1 cellular context compared by ENCODE assay signal in genomic region chr11:67391304-67392181, GRCh38.
TF ChIP-seq lines count a peak whose summit lies in the region.

TSS of gene RAD9A (plus strand) at chr11:67391986. CDS start at chr11:67392045, 59 bp downstream.

TF ChIP-seq in K562, 482 proteins besides CTCF, POLR2A, EP300 and RAD21 (continued from another document and continues in another):
- TF ChIP-seq, protein P1, sequence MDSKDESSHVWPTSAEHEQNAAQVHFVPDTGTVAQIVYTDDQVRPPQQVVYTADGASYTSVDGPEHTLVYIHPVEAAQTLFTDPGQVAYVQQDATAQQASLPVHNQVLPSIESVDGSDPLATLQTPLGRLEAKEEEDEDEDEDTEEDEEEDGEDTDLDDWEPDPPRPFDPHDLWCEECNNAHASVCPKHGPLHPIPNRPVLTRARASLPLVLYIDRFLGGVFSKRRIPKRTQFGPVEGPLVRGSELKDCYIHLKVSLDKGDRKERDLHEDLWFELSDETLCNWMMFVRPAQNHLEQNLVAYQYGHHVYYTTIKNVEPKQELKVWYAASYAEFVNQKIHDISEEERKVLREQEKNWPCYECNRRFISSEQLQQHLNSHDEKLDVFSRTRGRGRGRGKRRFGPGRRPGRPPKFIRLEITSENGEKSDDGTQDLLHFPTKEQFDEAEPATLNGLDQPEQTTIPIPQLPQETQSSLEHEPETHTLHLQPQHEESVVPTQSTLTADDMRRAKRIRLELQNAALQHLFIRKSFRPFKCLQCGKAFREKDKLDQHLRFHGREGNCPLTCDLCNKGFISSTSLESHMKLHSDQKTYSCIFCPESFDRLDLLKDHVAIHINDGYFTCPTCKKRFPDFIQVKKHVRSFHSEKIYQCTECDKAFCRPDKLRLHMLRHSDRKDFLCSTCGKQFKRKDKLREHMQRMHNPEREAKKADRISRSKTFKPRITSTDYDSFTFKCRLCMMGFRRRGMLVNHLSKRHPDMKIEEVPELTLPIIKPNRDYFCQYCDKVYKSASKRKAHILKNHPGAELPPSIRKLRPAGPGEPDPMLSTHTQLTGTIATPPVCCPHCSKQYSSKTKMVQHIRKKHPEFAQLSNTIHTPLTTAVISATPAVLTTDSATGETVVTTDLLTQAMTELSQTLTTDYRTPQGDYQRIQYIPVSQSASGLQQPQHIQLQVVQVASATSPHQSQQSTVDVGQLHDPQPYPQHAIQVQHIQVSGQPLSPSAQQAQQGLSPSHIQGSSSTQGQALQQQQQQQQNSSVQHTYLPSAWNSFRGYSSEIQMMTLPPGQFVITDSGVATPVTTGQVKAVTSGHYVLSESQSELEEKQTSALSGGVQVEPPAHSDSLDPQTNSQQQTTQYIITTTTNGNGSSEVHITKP (IDR thresholded peaks at IDR 0.05; ENCODE audit: partially characterized antibody), result no peak
- peak; percentile 94 to 98; a peak in 3 of 4 replicates for TF ChIP-seq SIN3A (IDR thresholded peaks at IDR 0.05; ENCODE audit: borderline replicate concordance in 2 of 2, control insufficient read depth in 1 of 2, low read depth in 2 of 2, low read length in 2 of 2)
- TF ChIP-seq TARDBP (IDR thresholded peaks at IDR 0.05), result peak; percentile 50; the same call in 1 of the 2 replicates
- TF ChIP-seq ZNF707 (CRISPR knock-in tag; conservative IDR thresholded peaks at IDR 0.05), result no peak
- peak; percentile 100 for TF ChIP-seq TOE1 (IDR thresholded peaks at IDR 0.05; ENCODE audit: borderline replicate concordance)
- no peak for TF ChIP-seq TOE1 (CRISPR knock-in tag; IDR thresholded peaks at IDR 0.05; ENCODE audit: borderline replicate concordance, low read depth)
- TF ChIP-seq POLR3A (IDR thresholded peaks at IDR 0.05; ENCODE audit: borderline replicate concordance, extremely low read depth, insufficient read depth, insufficient read length), result no peak
- TF ChIP-seq, protein P2, sequence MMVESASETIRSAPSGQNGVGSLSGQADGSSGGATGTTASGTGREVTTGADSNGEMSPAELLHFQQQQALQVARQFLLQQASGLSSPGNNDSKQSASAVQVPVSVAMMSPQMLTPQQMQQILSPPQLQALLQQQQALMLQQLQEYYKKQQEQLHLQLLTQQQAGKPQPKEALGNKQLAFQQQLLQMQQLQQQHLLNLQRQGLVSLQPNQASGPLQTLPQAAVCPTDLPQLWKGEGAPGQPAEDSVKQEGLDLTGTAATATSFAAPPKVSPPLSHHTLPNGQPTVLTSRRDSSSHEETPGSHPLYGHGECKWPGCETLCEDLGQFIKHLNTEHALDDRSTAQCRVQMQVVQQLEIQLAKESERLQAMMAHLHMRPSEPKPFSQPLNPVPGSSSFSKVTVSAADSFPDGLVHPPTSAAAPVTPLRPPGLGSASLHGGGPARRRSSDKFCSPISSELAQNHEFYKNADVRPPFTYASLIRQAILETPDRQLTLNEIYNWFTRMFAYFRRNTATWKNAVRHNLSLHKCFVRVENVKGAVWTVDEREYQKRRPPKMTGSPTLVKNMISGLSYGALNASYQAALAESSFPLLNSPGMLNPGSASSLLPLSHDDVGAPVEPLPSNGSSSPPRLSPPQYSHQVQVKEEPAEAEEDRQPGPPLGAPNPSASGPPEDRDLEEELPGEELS (CRISPR knock-in tag; IDR thresholded peaks at IDR 0.05; ENCODE audit: borderline replicate concordance), result peak; percentile 51; the same call in 1 of the 2 replicates
- peak; percentile 84 for TF ChIP-seq ZBTB33 (CRISPR knock-in tag; IDR thresholded peaks at IDR 0.05)
- peak; percentile 55 for TF ChIP-seq RBM22 (IDR thresholded peaks at IDR 0.05; ENCODE audit: low read depth, low read length, poor library complexity, severe bottlenecking)
- TF ChIP-seq ATF7 (IDR thresholded peaks at IDR 0.05), result peak; percentile 51; the same call in 1 of the 2 replicates
- TF ChIP-seq, protein P3, sequence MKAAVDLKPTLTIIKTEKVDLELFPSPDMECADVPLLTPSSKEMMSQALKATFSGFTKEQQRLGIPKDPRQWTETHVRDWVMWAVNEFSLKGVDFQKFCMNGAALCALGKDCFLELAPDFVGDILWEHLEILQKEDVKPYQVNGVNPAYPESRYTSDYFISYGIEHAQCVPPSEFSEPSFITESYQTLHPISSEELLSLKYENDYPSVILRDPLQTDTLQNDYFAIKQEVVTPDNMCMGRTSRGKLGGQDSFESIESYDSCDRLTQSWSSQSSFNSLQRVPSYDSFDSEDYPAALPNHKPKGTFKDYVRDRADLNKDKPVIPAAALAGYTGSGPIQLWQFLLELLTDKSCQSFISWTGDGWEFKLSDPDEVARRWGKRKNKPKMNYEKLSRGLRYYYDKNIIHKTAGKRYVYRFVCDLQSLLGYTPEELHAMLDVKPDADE (conservative IDR thresholded peaks at IDR 0.05; ENCODE audit: control insufficient read depth, low read depth, low read length), result peak; percentile 93
- TF ChIP-seq ZFX (CRISPR knock-in tag; IDR thresholded peaks at IDR 0.05), result peak; percentile 85
- TF ChIP-seq, protein P4, sequence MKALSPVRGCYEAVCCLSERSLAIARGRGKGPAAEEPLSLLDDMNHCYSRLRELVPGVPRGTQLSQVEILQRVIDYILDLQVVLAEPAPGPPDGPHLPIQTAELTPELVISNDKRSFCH (CRISPR knock-in tag; IDR thresholded peaks at IDR 0.05), result no peak
- TF ChIP-seq, protein P4 (tag; IDR thresholded peaks at IDR 0.05), result peak; percentile 48; the same call in 1 of the 2 replicates
- TF ChIP-seq IFI16 (CRISPR knock-in tag; IDR thresholded peaks at IDR 0.05), result no peak
- TF ChIP-seq EGR1 (conservative IDR thresholded peaks at IDR 0.05), result peak; percentile 64; the same call in 1 of the 2 replicates
- no peak for TF ChIP-seq NR4A1 (CRISPR knock-in tag; IDR thresholded peaks at IDR 0.05)
- TF ChIP-seq NR4A1 (tag; IDR thresholded peaks at IDR 0.05), result no peak
- no peak for TF ChIP-seq ZNF133 (CRISPR knock-in tag; IDR thresholded peaks at IDR 0.05)
- peak; percentile 61 for TF ChIP-seq FOSL1 (tag; conservative IDR thresholded peaks at IDR 0.05)
- peak; percentile 98 for TF ChIP-seq CXXC5 (CRISPR knock-in tag; IDR thresholded peaks at IDR 0.05)
- no peak; the same call in 1 of the 2 replicates for TF ChIP-seq ZNF239 (CRISPR knock-in tag; IDR thresholded peaks at IDR 0.05)
- TF ChIP-seq KDM2B (CRISPR knock-in tag; IDR thresholded peaks at IDR 0.05), result peak; percentile 62; the same call in 1 of the 2 replicates
- no peak for TF ChIP-seq ZNF609 (CRISPR knock-in tag; IDR thresholded peaks at IDR 0.05; ENCODE audit: borderline replicate concordance)
- TF ChIP-seq HSF4 (CRISPR knock-in tag; IDR thresholded peaks at IDR 0.05; ENCODE audit: borderline replicate concordance), result no peak
- TF ChIP-seq, protein P5, sequence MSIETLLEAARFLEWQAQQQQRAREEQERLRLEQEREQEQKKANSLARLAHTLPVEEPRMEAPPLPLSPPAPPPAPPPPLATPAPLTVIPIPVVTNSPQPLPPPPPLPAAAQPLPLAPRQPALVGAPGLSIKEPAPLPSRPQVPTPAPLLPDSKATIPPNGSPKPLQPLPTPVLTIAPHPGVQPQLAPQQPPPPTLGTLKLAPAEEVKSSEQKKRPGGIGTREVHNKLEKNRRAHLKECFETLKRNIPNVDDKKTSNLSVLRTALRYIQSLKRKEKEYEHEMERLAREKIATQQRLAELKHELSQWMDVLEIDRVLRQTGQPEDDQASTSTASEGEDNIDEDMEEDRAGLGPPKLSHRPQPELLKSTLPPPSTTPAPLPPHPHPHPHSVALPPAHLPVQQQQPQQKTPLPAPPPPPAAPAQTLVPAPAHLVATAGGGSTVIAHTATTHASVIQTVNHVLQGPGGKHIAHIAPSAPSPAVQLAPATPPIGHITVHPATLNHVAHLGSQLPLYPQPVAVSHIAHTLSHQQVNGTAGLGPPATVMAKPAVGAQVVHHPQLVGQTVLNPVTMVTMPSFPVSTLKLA (conservative IDR thresholded peaks at IDR 0.05), result peak; percentile 100
- no peak for TF ChIP-seq SPI1 (IDR thresholded peaks at IDR 0.05; ENCODE audit: borderline replicate concordance, low read depth, low read length)
- no peak for TF ChIP-seq BRD4 (IDR thresholded peaks at IDR 0.05)
- TF ChIP-seq, protein P6, sequence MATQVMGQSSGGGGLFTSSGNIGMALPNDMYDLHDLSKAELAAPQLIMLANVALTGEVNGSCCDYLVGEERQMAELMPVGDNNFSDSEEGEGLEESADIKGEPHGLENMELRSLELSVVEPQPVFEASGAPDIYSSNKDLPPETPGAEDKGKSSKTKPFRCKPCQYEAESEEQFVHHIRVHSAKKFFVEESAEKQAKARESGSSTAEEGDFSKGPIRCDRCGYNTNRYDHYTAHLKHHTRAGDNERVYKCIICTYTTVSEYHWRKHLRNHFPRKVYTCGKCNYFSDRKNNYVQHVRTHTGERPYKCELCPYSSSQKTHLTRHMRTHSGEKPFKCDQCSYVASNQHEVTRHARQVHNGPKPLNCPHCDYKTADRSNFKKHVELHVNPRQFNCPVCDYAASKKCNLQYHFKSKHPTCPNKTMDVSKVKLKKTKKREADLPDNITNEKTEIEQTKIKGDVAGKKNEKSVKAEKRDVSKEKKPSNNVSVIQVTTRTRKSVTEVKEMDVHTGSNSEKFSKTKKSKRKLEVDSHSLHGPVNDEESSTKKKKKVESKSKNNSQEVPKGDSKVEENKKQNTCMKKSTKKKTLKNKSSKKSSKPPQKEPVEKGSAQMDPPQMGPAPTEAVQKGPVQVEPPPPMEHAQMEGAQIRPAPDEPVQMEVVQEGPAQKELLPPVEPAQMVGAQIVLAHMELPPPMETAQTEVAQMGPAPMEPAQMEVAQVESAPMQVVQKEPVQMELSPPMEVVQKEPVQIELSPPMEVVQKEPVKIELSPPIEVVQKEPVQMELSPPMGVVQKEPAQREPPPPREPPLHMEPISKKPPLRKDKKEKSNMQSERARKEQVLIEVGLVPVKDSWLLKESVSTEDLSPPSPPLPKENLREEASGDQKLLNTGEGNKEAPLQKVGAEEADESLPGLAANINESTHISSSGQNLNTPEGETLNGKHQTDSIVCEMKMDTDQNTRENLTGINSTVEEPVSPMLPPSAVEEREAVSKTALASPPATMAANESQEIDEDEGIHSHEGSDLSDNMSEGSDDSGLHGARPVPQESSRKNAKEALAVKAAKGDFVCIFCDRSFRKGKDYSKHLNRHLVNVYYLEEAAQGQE (CRISPR knock-in tag; IDR thresholded peaks at IDR 0.05; ENCODE audit: low read depth), result 0 out of 2 replicates have a peak, but pooled peaks have one; percentile 17
- TF ChIP-seq RB1 (IDR thresholded peaks at IDR 0.05; ENCODE audit: low read depth), result peak; percentile 88
- TF ChIP-seq EWSR1 (IDR thresholded peaks at IDR 0.05; ENCODE audit: borderline replicate concordance, low read depth, partially characterized antibody), result no peak
- TF ChIP-seq THRAP3 (IDR thresholded peaks at IDR 0.05; ENCODE audit: borderline replicate concordance), result no peak
- no peak for TF ChIP-seq HNRNPK (IDR thresholded peaks at IDR 0.05; ENCODE audit: low read depth, low read length, poor library complexity, severe bottlenecking)
- TF ChIP-seq ILK (tag; IDR thresholded peaks at IDR 0.05; ENCODE audit: borderline replicate concordance, low read depth), result no peak
- no peak for TF ChIP-seq ZNF445 (CRISPR knock-in tag; IDR thresholded peaks at IDR 0.05; ENCODE audit: low read depth)
- TF ChIP-seq ZBTB8A (IDR thresholded peaks at IDR 0.05; ENCODE audit: partially characterized antibody), result no peak
- peak; percentile 82 for TF ChIP-seq KAT7 (CRISPR knock-in tag; IDR thresholded peaks at IDR 0.05; ENCODE audit: borderline replicate concordance)
